Comparison of ENCODE assay signal across 15 cellular contexts in the genomic region with DNA sequence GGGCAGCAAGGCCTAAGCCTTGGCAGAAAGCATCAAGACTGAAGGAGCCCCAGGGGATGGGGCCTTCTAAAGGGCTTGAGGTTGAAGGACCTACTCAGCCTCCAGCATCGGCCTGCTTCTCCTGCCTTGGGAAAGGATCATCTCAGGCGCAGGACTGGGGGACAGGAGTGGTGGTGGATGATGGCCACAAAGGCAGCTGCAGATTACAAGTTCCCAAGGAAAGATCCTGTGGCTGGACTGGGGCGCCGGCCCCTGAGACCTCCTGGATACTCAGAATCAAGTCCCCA. TPM values are rescaled to one million over a fixed set of nuclear protein-coding genes. Genes with fewer than 3 reads are reported as not detected.
DNase-seq lines count a peak whose midpoint lies in the region; ATAC-seq and TF ChIP-seq lines count a peak whose summit lies in the region.
"Had no signal": no experiment of that assay in that cellular context is flagged by ENCODE, and none has a peak within 500 bp of the region (broad histone marks: within the 10 kb centered on the region; RNA-seq: fewer than 3 reads in every experiment).

No MANE protein-coding gene starts in this region.

- no peaks in the 10 kb centered on the region for H3K9me3 Mint-ChIP-seq in activated naive CD4-positive, alpha-beta T cell treated with anti-CD3 and anti-CD28 coated beads, Interleukin-2, amount 10 ng/mL, durations not matched to agents 7 days and 5 days
- no peaks in the 10 kb centered on the region for H3K9me3 Mint-ChIP-seq in activated naive CD4-positive, alpha-beta T cell treated with anti-CD3 and anti-CD28 coated beads, Interleukin-2, amount 50 U/mL, for 72 hours
- no peaks in the 10 kb centered on the region for H3K9me3 Mint-ChIP-seq in type B pancreatic cell

- ATAC-seq in activated naive CD4-positive, alpha-beta T cell treated with anti-CD3 and anti-CD28 coated beads, Interleukin-2, amount 50 U/mL, for 72 hours: no peak
- ATAC-seq in T-helper 17 cell (no peak), foreskin keratinocyte (no peak), HG02763 (IDR thresholded peaks at IDR 0.05; ENCODE audit: unreplicated experiment) (no peak), HG03442 (IDR thresholded peaks at IDR 0.05; ENCODE audit: unreplicated experiment) (no peak), GM21723 (IDR thresholded peaks at IDR 0.05; ENCODE audit: unreplicated experiment) (no peak)

- peaks cover 22% of the 10 kb centered on the region for H3K4me1 Mint-ChIP-seq in activated naive CD4-positive, alpha-beta T cell treated with anti-CD3 and anti-CD28 coated beads, Interleukin-2, amount 10 ng/mL, durations not matched to agents 7 days and 5 days
- H3K4me1 Mint-ChIP-seq in T-helper 17 cell (peaks cover 9% of the 10 kb centered on the region), type B pancreatic cell (ENCODE audit: unreplicated experiment) (no peaks in the 10 kb centered on the region)

- H3K27me3 Mint-ChIP-seq in activated naive CD4-positive, alpha-beta T cell treated with anti-CD3 and anti-CD28 coated beads, Interleukin-2, amount 10 ng/mL, durations not matched to agents 7 days and 5 days: peaks cover 19% of the 10 kb centered on the region
- no peaks in the 10 kb centered on the region for H3K27me3 Mint-ChIP-seq in T-helper 17 cell
- peaks cover 8% of the 10 kb centered on the region for H3K27me3 Mint-ChIP-seq in type B pancreatic cell

- peak overlapping the region; percentile 49 for H3K4me3 Mint-ChIP-seq in activated naive CD4-positive, alpha-beta T cell treated with anti-CD3 and anti-CD28 coated beads, Interleukin-2, amount 10 ng/mL, durations not matched to agents 7 days and 5 days
- H3K4me3 Mint-ChIP-seq in T-helper 17 cell (peak overlapping the region; percentile 64), type B pancreatic cell (peak overlapping the region; percentile 77)

- no peak for DNase-seq in activated naive CD4-positive, alpha-beta T cell treated with anti-CD3 and anti-CD28 coated beads, Interleukin-2, amount 10 ng/mL, durations not matched to agents 7 days and 5 days
- no peak for DNase-seq in activated naive CD4-positive, alpha-beta T cell treated with anti-CD3 and anti-CD28 coated beads, Interleukin-2, amount 50 U/mL, for 72 hours (ENCODE audit: low spot score in 2 of 2)
- DNase-seq in T-helper 17 cell (no peak), foreskin keratinocyte (no peak), type B pancreatic cell (ENCODE audit: extremely low spot score, unreplicated experiment) (no peak)
- DNase-seq: activated CD8-positive, alpha-beta memory T cell treated with anti-CD3 and anti-CD28 coated beads, Interleukin-2, amount 50 U/mL, for 4 hours; central memory CD4-positive, alpha-beta T cell; NCI-H2107; OCI-M1; T-helper 9 cell had no signal

- TF ChIP-seq CTCF in foreskin keratinocyte (conservative IDR thresholded peaks at IDR 0.05) (no peak), type B pancreatic cell (conservative IDR thresholded peaks at IDR 0.05) (no peak)

- CTCF ChIA-PET in activated naive CD4-positive, alpha-beta T cell treated with anti-CD3 and anti-CD28 coated beads, Interleukin-2, amount 10 ng/mL, durations not matched to agents 7 days and 5 days (lab: Charles Lee): no interaction called here

- no peaks in the 10 kb centered on the region for H3K27me3 ChIP-seq in foreskin keratinocyte

- peak overlapping the region; percentile 98 for H3K27ac ChIP-seq in foreskin keratinocyte

- H3K9me3 ChIP-seq in T-helper 17 cell (ENCODE audit: control insufficient read depth, low read length, poor library complexity, severe bottlenecking): no peaks in the 10 kb centered on the region
- H3K9me3 ChIP-seq: prostate gland had no signal

- peak overlapping the region; percentile 20 for H3K27ac Mint-ChIP-seq in activated naive CD4-positive, alpha-beta T cell treated with anti-CD3 and anti-CD28 coated beads, Interleukin-2, amount 10 ng/mL, durations not matched to agents 7 days and 5 days
- no peak overlapping the region for H3K27ac Mint-ChIP-seq in activated naive CD4-positive, alpha-beta T cell treated with anti-CD3 and anti-CD28 coated beads, Interleukin-2, amount 50 U/mL, for 72 hours
- H3K27ac Mint-ChIP-seq in T-helper 17 cell (no peak overlapping the region), type B pancreatic cell (peak overlapping the region; percentile 68)

- H3K4me1 ChIP-seq in foreskin keratinocyte: peaks cover 23% of the 10 kb centered on the region
- H3K4me1 ChIP-seq: prostate gland had no signal

- peaks cover 7% of the 10 kb centered on the region for H3K36me3 Mint-ChIP-seq in activated naive CD4-positive, alpha-beta T cell treated with anti-CD3 and anti-CD28 coated beads, Interleukin-2, amount 10 ng/mL, durations not matched to agents 7 days and 5 days
- peaks cover 0 to 4% of the 10 kb centered on the region in 2 donors for H3K36me3 Mint-ChIP-seq in activated naive CD4-positive, alpha-beta T cell treated with anti-CD3 and anti-CD28 coated beads, Interleukin-2, amount 50 U/mL, for 72 hours
- H3K36me3 Mint-ChIP-seq in T-helper 17 cell (ENCODE audit: low read depth): peaks cover 2% of the 10 kb centered on the region
- H3K36me3 Mint-ChIP-seq in type B pancreatic cell: no peaks in the 10 kb centered on the region

RNA-seq across cellular contexts. Expression of a gene that starts 1.6 kb away (rescaled TPM):
- total RNA-seq in activated naive CD4-positive, alpha-beta T cell treated with anti-CD3 and anti-CD28 coated beads, Interleukin-2, amount 50 U/mL, for 72 hours: 10 to 100 TPM; 21.6 to 25.4 TPM
- total RNA-seq in T-helper 17 cell: 10 to 100 TPM; 28.4 to 34.6 TPM
- total RNA-seq in foreskin keratinocyte: 26.5 and 27.8 TPM in 2 replicates
- 13.9 and 15.9 TPM in 2 replicates for polyA plus RNA-seq in foreskin keratinocyte
- 7.8 and 20.6 TPM in 2 replicates for total RNA-seq in type B pancreatic cell (ENCODE audit: low replicate concordance)

RNA-seq across cellular contexts. Expression of a gene that starts 53.8 kb away (rescaled TPM):
- total RNA-seq in activated naive CD4-positive, alpha-beta T cell treated with anti-CD3 and anti-CD28 coated beads, Interleukin-2, amount 50 U/mL, for 72 hours: 10 to 100 TPM; 57.9 to 66.5 TPM
- total RNA-seq in T-helper 17 cell (10 to 100 TPM; 14.7 to 14.8 TPM), foreskin keratinocyte (35.7 and 37.9 TPM in 2 replicates), type B pancreatic cell (ENCODE audit: low replicate concordance) (48.5 and 51.9 TPM in 2 replicates)
- 37.7 and 38.0 TPM in 2 replicates for polyA plus RNA-seq in foreskin keratinocyte

RNA-seq across cellular contexts. Expression of a gene that starts 59.9 kb away (rescaled TPM):
- total RNA-seq in activated naive CD4-positive, alpha-beta T cell treated with anti-CD3 and anti-CD28 coated beads, Interleukin-2, amount 50 U/mL, for 72 hours: 10 to 100 TPM; 22.8 to 34.8 TPM
- 1 to 10 TPM; 2.2 to 5.0 TPM for total RNA-seq in T-helper 17 cell
- 0.10 TPM in 1 of 2 replicates, not detected in the other for total RNA-seq in foreskin keratinocyte
- 0.10 and 0.16 TPM in 2 replicates for polyA plus RNA-seq in foreskin keratinocyte
- 1.8 and 3.5 TPM in 2 replicates for total RNA-seq in type B pancreatic cell (ENCODE audit: low replicate concordance)
- total RNA-seq: LHCN-M2 had no signal

Comparison
In these comparisons a context has a peak if more than half of its experiments do, and no peak if none do; other contexts are left out.
1. H3K27ac Mint-ChIP-seq: peak in activated naive CD4-positive, alpha-beta T cell treated with anti-CD3 and anti-CD28 coated beads, Interleukin-2, amount 10 ng/mL, durations not matched to agents 7 days and 5 days (single experiment) and type B pancreatic cell (single experiment); none in activated naive CD4-positive, alpha-beta T cell treated with anti-CD3 and anti-CD28 coated beads, Interleukin-2, amount 50 U/mL, for 72 hours (0 of 2) and T-helper 17 cell (single experiment).
2. Peak in every context shown above with its lines, with median percentiles within 50 percentile points of each other: H3K4me3 Mint-ChIP-seq.